In genomic region chr1:24724345-24725208, GRCh38 we compare ENCODE assay signal across 9 cellular contexts. TPM values are rescaled to one million over a fixed set of nuclear protein-coding genes. Genes with fewer than 3 reads are reported as not detected.
A peak's percentile ranks its signal among the peaks of the same experiment; 100 is the strongest.
DNase-seq lines count a peak whose midpoint lies in the region; FAIRE-seq and TF ChIP-seq lines count a peak whose summit lies in the region.
"Had no signal": no experiment of that assay in that cellular context is flagged by ENCODE, and none has a peak within 500 bp of the region (broad histone marks: within the 10 kb centered on the region; RNA-seq: fewer than 3 reads in every experiment).

No MANE protein-coding gene starts in this region.

- H3K36me3 Mint-ChIP-seq in nephron (ENCODE audit: low read depth): no peaks in the 10 kb centered on the region

- peak overlapping the region; percentile 93 to 98 (median 96) for H3K27ac Mint-ChIP-seq in nephron

- no peaks in the 10 kb centered on the region for H3K9me3 Mint-ChIP-seq in nephron

- H3K4me1 Mint-ChIP-seq in nephron: peaks cover 37% of the 10 kb centered on the region

- DNase-seq in CD1c-positive myeloid dendritic cell (ENCODE audit: extremely low spot score) (peak; percentile 55), NCI-H2227 treated with DMSO at 0.1 percent for 48 hours (lab: John Stamatoyannopoulos, UW) (peak; percentile 65), dermis microvascular lymphatic vessel endothelial cell (ENCODE audit: low read depth in 2 of 2) (peak; percentile 83 to 94), D721Med (ENCODE audit: insufficient read length, low spot score) (no peak), occipital lobe (lab: John Stamatoyannopoulos, UW) (no peak), MV-4-11 (lab: John Stamatoyannopoulos, UW) (no peak)
- DNase-seq in stimulated activated CD8-positive, alpha-beta memory T cell treated with anti-CD3 and anti-CD28 coated beads, Interleukin-4, amount 100 ng/mL, for 48 hours: no peak
- DNase-seq: GF-D8 had no signal

- H3K27me3 Mint-ChIP-seq in nephron (ENCODE audit: low read depth): peaks cover 10% of the 10 kb centered on the region

- no peak for FAIRE-seq in D721Med (lab: Jason Lieb, UNC)

- TF ChIP-seq CTCF in nephron (IDR thresholded peaks at IDR 0.05; ENCODE audit: unreplicated experiment in 3 of 3) (no peak), D721Med (IDR thresholded peaks at IDR 0.05; ENCODE audit: insufficient read depth, missing control alignments) (no peak)

- peak overlapping the region; percentile 33 to 66 (median 58) for H3K4me3 Mint-ChIP-seq in nephron

RNA-seq across cellular contexts. Expression of gene CLIC4, which starts 20.7 kb away (rescaled TPM):
- 141 and 173 TPM in 2 replicates for total RNA-seq in dermis microvascular lymphatic vessel endothelial cell
- total RNA-seq in occipital lobe: 96.7 TPM

Comparison
In these comparisons a context has a peak if more than half of its experiments do, and no peak if none do; other contexts are left out.
1. DNase-seq: peak in CD1c-positive myeloid dendritic cell (single experiment), NCI-H2227 treated with DMSO at 0.1 percent for 48 hours (single experiment) and dermis microvascular lymphatic vessel endothelial cell (2 of 2); none in D721Med (single experiment), occipital lobe (single experiment), stimulated activated CD8-positive, alpha-beta memory T cell treated with anti-CD3 and anti-CD28 coated beads, Interleukin-4, amount 100 ng/mL, for 48 hours (single experiment) and MV-4-11 (single experiment).